Comparison of ENCODE assay signal across 13 cellular contexts in genomic region chr9:95027914-95028854, GRCh38.
DNase-seq lines count a peak whose midpoint lies in the region; ATAC-seq and TF ChIP-seq lines count a peak whose summit lies in the region.
"Had no signal": no experiment of that assay in that cellular context is flagged by ENCODE, and none has a peak within 500 bp of the region (broad histone marks: within the 10 kb centered on the region; RNA-seq: fewer than 3 reads in every experiment).

No MANE protein-coding gene starts in this region.

- peaks cover 39% of the 10 kb centered on the region for H4K20me1 ChIP-seq in hepatocyte (ENCODE audit: insufficient read depth, poor library complexity, severe bottlenecking)
- H4K20me1 ChIP-seq in GM23338 (replicated peaks; ENCODE audit: insufficient read depth) = no peaks in the 10 kb centered on the region

- H3K4me1 Mint-ChIP-seq in GM23338 = peaks cover 20% of the 10 kb centered on the region; the same call in 2 of the 3 replicates
- no peaks in the 10 kb centered on the region for H3K4me1 Mint-ChIP-seq in activated CD4-positive, alpha-beta memory T cell treated with anti-CD3 and anti-CD28 coated beads for 36 hours (ENCODE audit: low read depth)

- TF ChIP-seq EP300 in sigmoid colon (IDR thresholded peaks at IDR 0.05) = no peak

- no peaks in the 10 kb centered on the region for H3K9me3 Mint-ChIP-seq in GM23338
- no peaks in the 10 kb centered on the region for H3K9me3 Mint-ChIP-seq in activated CD4-positive, alpha-beta memory T cell treated with anti-CD3 and anti-CD28 coated beads for 36 hours

- H3K4me3 Mint-ChIP-seq in GM23338 = no peak overlapping the region
- H3K4me3 Mint-ChIP-seq in activated CD4-positive, alpha-beta memory T cell treated with anti-CD3 and anti-CD28 coated beads for 36 hours = no peak overlapping the region

- TF ChIP-seq CTCF in hepatocyte (IDR thresholded peaks at IDR 0.05; ENCODE audit: poor library complexity) = no peak
- TF ChIP-seq CTCF in sigmoid colon (IDR thresholded peaks at IDR 0.05) = no peak
- no peak for TF ChIP-seq CTCF in GM23338 (conservative IDR thresholded peaks at IDR 0.05; ENCODE audit: low read depth in 2 of 2)

- H3K27me3 Mint-ChIP-seq in GM23338 (ENCODE audit: insufficient read depth, low read depth, poor library complexity) = peaks cover 2% of the 10 kb centered on the region
- no peaks in the 10 kb centered on the region for H3K27me3 Mint-ChIP-seq in activated CD4-positive, alpha-beta memory T cell treated with anti-CD3 and anti-CD28 coated beads for 36 hours

- H2AFZ ChIP-seq in hepatocyte = no peak overlapping the region
- H2AFZ ChIP-seq in GM23338 = no peak overlapping the region

- peaks cover 97% of the 10 kb centered on the region for H3K79me2 ChIP-seq in hepatocyte
- no peaks in the 10 kb centered on the region for H3K79me2 ChIP-seq in GM23338 (replicated peaks; ENCODE audit: insufficient read depth)

- TF ChIP-seq POLR2A in sigmoid colon (IDR thresholded peaks at IDR 0.05) = no peak

- no peaks in the 10 kb centered on the region for H3K9me2 ChIP-seq in hepatocyte (replicated peaks; ENCODE audit: insufficient read depth)
- H3K9me2 ChIP-seq in GM23338 (ENCODE audit: insufficient read depth) = no peaks in the 10 kb centered on the region

- CTCF ChIA-PET in activated CD4-positive, alpha-beta memory T cell treated with anti-CD3 and anti-CD28 coated beads for 36 hours (lab: Charles Lee) = no interaction called here

- no peaks in the 10 kb centered on the region for H3F3A ChIP-seq in GM23338 (replicated peaks; ENCODE audit: low read depth)

- DNase-seq in DMS53 (lab: John Stamatoyannopoulos, UW) = peak; percentile 88
- peak; percentile 47 for DNase-seq in NCI-H2196 treated with DMSO at 0.1 percent for 48 hours (lab: John Stamatoyannopoulos, UW; ENCODE audit: unreplicated experiment)
- DNase-seq in hepatocyte (ENCODE audit: low spot score) = no peak
- DNase-seq in sigmoid colon = no peak
- DNase-seq in stimulated activated CD4-positive, alpha-beta T cell treated with anti-CD3 and anti-CD28 coated beads, Interleukin-2, amount 100 ng/mL, for 48 hours = no peak
- DNase-seq in NCI-H82 (lab: John Stamatoyannopoulos, UW) = no peak
- no peak for DNase-seq in GM23338 (ENCODE audit: low spot score)
- DNase-seq in activated CD4-positive, alpha-beta memory T cell treated with anti-CD3 and anti-CD28 coated beads for 36 hours = no peak
- DNase-seq: activated CD4-positive, alpha-beta T cell treated with anti-CD3 and anti-CD28 coated beads for 48 hours; activated gamma-delta T cell; GF-D8; spleen had no signal

- no peaks in the 10 kb centered on the region for H3K36me3 ChIP-seq in hepatocyte (replicated peaks; ENCODE audit: insufficient read depth, low read depth)
- no peaks in the 10 kb centered on the region for H3K36me3 ChIP-seq in sigmoid colon
- H3K36me3 ChIP-seq in GM23338 (ENCODE audit: insufficient read depth) = no peaks in the 10 kb centered on the region

- H3K4me2 ChIP-seq in hepatocyte = no peak overlapping the region
- no peak overlapping the region for H3K4me2 ChIP-seq in GM23338

- 76% methylated on average over 11 of the region's 11 CpGs for WGBS in hepatocyte (ENCODE audit: low lambda C conversion rate, missing lambda C conversion rate)
- 79 to 83% methylated on average over 11 of the region's 11 CpGs for WGBS in sigmoid colon, 2 donors

- H3K27me3 ChIP-seq in hepatocyte = no peaks in the 10 kb centered on the region
- no peaks in the 10 kb centered on the region for H3K27me3 ChIP-seq in sigmoid colon
- no peaks in the 10 kb centered on the region for H3K27me3 ChIP-seq in GM23338 (ENCODE audit: insufficient read depth)
- H3K27me3 ChIP-seq: spleen had no signal

- H3K4me1 ChIP-seq in hepatocyte (ENCODE audit: insufficient read depth) (peaks cover 78% of the 10 kb centered on the region), sigmoid colon (peaks cover 0 to 100% (median 94%) of the 10 kb centered on the region in 4 donors), GM23338 (ENCODE audit: insufficient read depth) (no peaks in the 10 kb centered on the region)

- no peak for ATAC-seq in GM23338

- H3K27ac ChIP-seq in hepatocyte (peak overlapping the region; percentile 76), sigmoid colon (peak overlapping the region; percentile 65 to 99 (median 86)), GM23338 (ENCODE audit: low read depth) (no peak overlapping the region)
- H3K27ac ChIP-seq: HL-60 had no signal

- no peak overlapping the region for H3K4me3 ChIP-seq in hepatocyte
- no peak overlapping the region for H3K4me3 ChIP-seq in sigmoid colon
- H3K4me3 ChIP-seq in GM23338 = no peak overlapping the region
- H3K4me3 ChIP-seq: spleen had no signal

- H3K36me3 Mint-ChIP-seq in GM23338 (ENCODE audit: low read depth) = no peaks in the 10 kb centered on the region
- H3K36me3 Mint-ChIP-seq in activated CD4-positive, alpha-beta memory T cell treated with anti-CD3 and anti-CD28 coated beads for 36 hours = no peaks in the 10 kb centered on the region

- no peak overlapping the region for H3K27ac Mint-ChIP-seq in GM23338
- no peak overlapping the region for H3K27ac Mint-ChIP-seq in activated CD4-positive, alpha-beta memory T cell treated with anti-CD3 and anti-CD28 coated beads for 36 hours

- intact Hi-C loops in sigmoid colon (cut with DNase I) = loop anchor here (5.0 kb wide), 1 partner anchor 246 kb away; no protein-coding TSS in a partner anchor
- intact Hi-C loops in activated CD4-positive, alpha-beta memory T cell treated with anti-CD3 and anti-CD28 coated beads for 36 hours (cut with micrococcal nuclease) = no loop called here

- POLR2A ChIA-PET in activated CD4-positive, alpha-beta memory T cell treated with anti-CD3 and anti-CD28 coated beads for 36 hours (lab: Charles Lee) = no interaction called here

- no peaks in the 10 kb centered on the region for H3K9me3 ChIP-seq in hepatocyte (ENCODE audit: low read depth)
- no peaks in the 10 kb centered on the region for H3K9me3 ChIP-seq in sigmoid colon
- H3K9me3 ChIP-seq: spleen had no signal

TF ChIP-seq in GM23338, 12 proteins besides CTCF, POLR2A, EP300 and RAD21 (continues in another document):
- TF ChIP-seq JUNB (IDR thresholded peaks at IDR 0.05; ENCODE audit: unreplicated experiment) (no peak), ETS1 (IDR thresholded peaks at IDR 0.05) (no peak)

Comparison
In these comparisons a context has a peak if more than half of its experiments do, and no peak if none do; other contexts are left out.
1. DNase-seq: peak in DMS53 (single experiment) and NCI-H2196 treated with DMSO at 0.1 percent for 48 hours (single experiment); none in hepatocyte (single experiment), sigmoid colon (single experiment), stimulated activated CD4-positive, alpha-beta T cell treated with anti-CD3 and anti-CD28 coated beads, Interleukin-2, amount 100 ng/mL, for 48 hours (0 of 2), NCI-H82 (single experiment), GM23338 (single experiment) and activated CD4-positive, alpha-beta memory T cell treated with anti-CD3 and anti-CD28 coated beads for 36 hours (single experiment).